Comparison of ENCODE assay signal across 21 cellular contexts in the genomic region with DNA sequence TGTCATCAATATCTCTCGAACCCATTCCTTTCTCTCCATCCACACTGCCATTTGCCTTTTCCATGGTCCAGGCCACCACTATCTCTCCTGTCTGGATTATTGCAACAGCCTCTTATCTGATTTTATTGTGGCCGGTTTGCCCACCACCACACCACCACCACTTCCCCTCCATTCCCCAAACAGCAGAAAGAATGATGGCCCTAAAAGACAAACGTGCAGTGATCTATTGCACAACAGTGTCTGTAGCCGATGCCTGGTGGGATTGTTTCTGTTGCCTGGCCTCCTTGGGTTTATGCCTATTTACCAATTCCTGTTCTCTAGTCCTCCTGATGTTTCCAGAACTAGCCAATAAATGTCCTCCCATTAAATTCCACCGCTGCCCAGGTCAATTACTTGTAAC. TPM values are rescaled to one million over a fixed set of nuclear protein-coding genes. Genes with fewer than 3 reads are reported as not detected.
"Had no signal": no experiment of that assay in that cellular context is flagged by ENCODE, and none has a peak within 500 bp of the region (broad histone marks: within the 10 kb centered on the region; RNA-seq: fewer than 3 reads in every experiment).

No MANE protein-coding gene starts in this region.

- H3K4me1 ChIP-seq: sigmoid colon, stomach, transverse colon had no signal

- H3K27ac ChIP-seq: coronary artery, dorsolateral prefrontal cortex, heart left ventricle, neutrophil, sigmoid colon, skin epidermis, stomach, thoracic aorta, transverse colon had no signal

- H3K4me3 ChIP-seq: coronary artery, dorsolateral prefrontal cortex, heart left ventricle, sigmoid colon, skin epidermis, stomach, thoracic aorta, transverse colon had no signal

- DNase-seq: dorsolateral prefrontal cortex; effector CD8-positive, alpha-beta T cell; foreskin melanocyte; heart left ventricle; hippocampal formation; mesendoderm; naive B cell; posterior cingulate gyrus; sigmoid colon; stimulated activated CD4-positive, alpha-beta T cell treated with anti-CD3 and anti-CD28 coated beads, Interleukin-2, amount 100 ng/mL, for 24 hours; stimulated activated CD4-positive, alpha-beta T cell treated with anti-CD3 and anti-CD28 coated beads, Interleukin-4, amount 100 ng/mL, for 4 hours; stimulated activated naive B cell treated with anti-CD40 and anti-IgM and Interleukin-4, amounts not matched to agents 10 μg/mL and 1 μg/mL and 100 μg/mL, for 72 hours; stomach; substantia nigra; transverse colon had no signal

- H3K36me3 ChIP-seq: heart left ventricle, neutrophil, sigmoid colon, stomach, thoracic aorta, transverse colon had no signal

- ATAC-seq: heart left ventricle; stimulated activated naive B cell treated with anti-CD40 and anti-IgM and Interleukin-4, amounts not matched to agents 10 μg/mL and 1 μg/mL and 100 μg/mL, for 72 hours had no signal

- H3K27me3 ChIP-seq: sigmoid colon, stomach, transverse colon had no signal

- H3K9me3 ChIP-seq: heart left ventricle, neutrophil, sigmoid colon, stomach, thoracic aorta, transverse colon had no signal

RNA-seq across cellular contexts. Expression of gene ST8SIA6, which starts 10.2 kb away (rescaled TPM):
- total RNA-seq: kidney epithelial cell, osteocyte had no signal
